ENCODE assay signal across 1 cellular context in genomic region chr6:3001773-3002293, GRCh38.
TF ChIP-seq lines count a peak whose summit lies in the region.

No MANE protein-coding gene starts in this region.

TF ChIP-seq in GM12878, 131 proteins besides CTCF, POLR2A, EP300 and RAD21 (continued from another document):
- no peak for TF ChIP-seq ZBTB4 (CRISPR knock-in tag; IDR thresholded peaks at IDR 0.05)
